Comparison of ENCODE assay signal across 28 cellular contexts in genomic region chr2:142617461-142617860, GRCh38.
"Had no signal": no experiment of that assay in that cellular context is flagged by ENCODE, and none has a peak within 500 bp of the region (broad histone marks: within the 10 kb centered on the region; RNA-seq: fewer than 3 reads in every experiment).

No MANE protein-coding gene starts in this region.

- H3K9me3 ChIP-seq: colonic mucosa, esophagus muscularis mucosa, esophagus squamous epithelium, gastrocnemius medialis, gastroesophageal sphincter, heart left ventricle, heart right ventricle had no signal

- H3K4me1 ChIP-seq: colonic mucosa, esophagus muscularis mucosa, esophagus squamous epithelium, foreskin keratinocyte, gastrocnemius medialis, gastroesophageal sphincter, heart left ventricle, heart right ventricle had no signal

- FAIRE-seq: colon, endometrium, endothelial cell of umbilical vein, frontal cortex had no signal

- H3K36me3 ChIP-seq: colonic mucosa, esophagus muscularis mucosa, esophagus squamous epithelium, gastrocnemius medialis, gastroesophageal sphincter, heart left ventricle, heart right ventricle had no signal

- H3K27me3 ChIP-seq: colonic mucosa, esophagus squamous epithelium, foreskin keratinocyte, gastrocnemius medialis, gastroesophageal sphincter had no signal

- H3K27ac ChIP-seq: colonic mucosa, coronary artery, dorsolateral prefrontal cortex, epithelial cell of prostate, esophagus muscularis mucosa, esophagus squamous epithelium, foreskin keratinocyte, gastrocnemius medialis, gastroesophageal sphincter, heart left ventricle, heart right ventricle had no signal

- DNase-seq: colonic mucosa; cortex of kidney; dermis blood vessel endothelial cell; dorsolateral prefrontal cortex; effector CD4-positive, alpha-beta T cell; effector CD8-positive, alpha-beta T cell; effector memory CD4-positive, alpha-beta T cell; effector memory CD8-positive, alpha-beta T cell; endodermal cell; erythroblast; esophagus squamous epithelium; foreskin fibroblast; foreskin melanocyte; gastrocnemius medialis; glutamatergic neuron; head of caudate nucleus; heart left ventricle; heart right ventricle had no signal

- ATAC-seq: effector memory CD8-positive, alpha-beta T cell; esophagus mucosa; foreskin keratinocyte; gastrocnemius medialis; gastroesophageal sphincter; heart left ventricle; heart right ventricle had no signal

- H3K4me3 ChIP-seq: colonic mucosa, coronary artery, dorsolateral prefrontal cortex, esophagus muscularis mucosa, esophagus squamous epithelium, gastrocnemius medialis, gastroesophageal sphincter, heart left ventricle, heart right ventricle had no signal
